In the genomic region with DNA sequence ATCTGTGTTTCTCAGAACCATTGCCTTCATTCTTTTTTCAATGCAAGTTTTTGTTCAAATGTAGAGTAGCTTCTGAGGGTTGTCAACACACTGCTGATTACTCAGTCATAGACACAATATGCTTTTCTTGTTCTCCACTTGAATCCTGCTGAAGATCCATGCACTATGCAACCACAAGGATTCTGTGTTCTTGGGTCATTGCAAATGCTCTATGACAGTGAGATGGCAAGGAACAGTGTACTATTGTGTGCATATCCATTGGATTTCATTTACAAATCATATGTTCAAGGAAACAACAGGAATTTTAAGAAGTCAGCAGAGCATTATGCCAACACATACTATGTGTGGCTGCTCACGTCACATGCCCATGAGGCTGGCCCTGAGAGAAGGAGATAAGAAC, we compare ENCODE assay signal across 13 cellular contexts.
DNase-seq lines count a peak whose midpoint lies in the region; TF ChIP-seq lines count a peak whose summit lies in the region.
"Had no signal": no experiment of that assay in that cellular context is flagged by ENCODE, and none has a peak within 500 bp of the region (broad histone marks: within the 10 kb centered on the region; RNA-seq: fewer than 3 reads in every experiment).

No MANE protein-coding gene starts in this region.

- H3K4me3 ChIP-seq in spleen, result no peak overlapping the region

- WGBS in spleen, 5 donors, result 70 to 85% (median 80%) methylated on average over 1 of the region's 1 CpG

- H3K27me3 ChIP-seq in spleen (replicated peaks in 1 of 7), result no peaks in the 10 kb centered on the region

- no peaks in the 10 kb centered on the region for H3K4me1 ChIP-seq in spleen
- H3K4me1 ChIP-seq: Caco-2 had no signal

- H3K4me1 Mint-ChIP-seq in activated naive CD8-positive, alpha-beta T cell treated with anti-CD3 and anti-CD28 coated beads for 36 hours, result no peaks in the 10 kb centered on the region
- H3K4me1 Mint-ChIP-seq in progenitor cell of endocrine pancreas (ENCODE audit: low read depth), result peaks cover 6% of the 10 kb centered on the region
- H3K4me1 Mint-ChIP-seq: CD4-positive, alpha-beta memory T cell had no signal

- no peaks in the 10 kb centered on the region for H3K36me3 Mint-ChIP-seq in activated naive CD8-positive, alpha-beta T cell treated with anti-CD3 and anti-CD28 coated beads for 36 hours
- H3K36me3 Mint-ChIP-seq in progenitor cell of endocrine pancreas (ENCODE audit: insufficient read depth), result no peaks in the 10 kb centered on the region
- H3K36me3 Mint-ChIP-seq: CD4-positive, alpha-beta memory T cell had no signal

- TF ChIP-seq POLR2A in spleen (IDR thresholded peaks at IDR 0.05), result no peak

- H3K9me3 ChIP-seq in spleen, result no peaks in the 10 kb centered on the region
- H3K9me3 ChIP-seq: Caco-2 had no signal

- no peaks in the 10 kb centered on the region for H3K36me3 ChIP-seq in spleen

- peak overlapping the region in 6 of 8 donors; percentile 12 to 57 (median 22) for H3K27ac ChIP-seq in spleen

- H3K27ac Mint-ChIP-seq in activated naive CD8-positive, alpha-beta T cell treated with anti-CD3 and anti-CD28 coated beads for 36 hours, result no peak overlapping the region
- no peak overlapping the region for H3K27ac Mint-ChIP-seq in progenitor cell of endocrine pancreas
- H3K27ac Mint-ChIP-seq: CD4-positive, alpha-beta memory T cell had no signal

- H3K27me3 Mint-ChIP-seq in activated naive CD8-positive, alpha-beta T cell treated with anti-CD3 and anti-CD28 coated beads for 36 hours, result no peaks in the 10 kb centered on the region
- peaks cover 6% of the 10 kb centered on the region for H3K27me3 Mint-ChIP-seq in progenitor cell of endocrine pancreas
- H3K27me3 Mint-ChIP-seq: CD4-positive, alpha-beta memory T cell had no signal

- no peak overlapping the region for H3K4me3 Mint-ChIP-seq in activated naive CD8-positive, alpha-beta T cell treated with anti-CD3 and anti-CD28 coated beads for 36 hours
- no peak overlapping the region for H3K4me3 Mint-ChIP-seq in progenitor cell of endocrine pancreas (ENCODE audit: low read depth)
- H3K4me3 Mint-ChIP-seq: CD4-positive, alpha-beta memory T cell had no signal

- H3K9me3 Mint-ChIP-seq in activated naive CD8-positive, alpha-beta T cell treated with anti-CD3 and anti-CD28 coated beads for 36 hours, result peaks cover 2% of the 10 kb centered on the region
- H3K9me3 Mint-ChIP-seq in progenitor cell of endocrine pancreas (ENCODE audit: low read depth), result no peaks in the 10 kb centered on the region

- intact Hi-C loops in spleen (cut with DNase I; ENCODE audit: low total_unique reads), result no loop called here

- DNase-seq in OCI-M1 (lab: John Stamatoyannopoulos, UW), result peak; percentile 30
- peak; percentile 100 for DNase-seq in foreskin melanocyte
- peak; percentile 30 for DNase-seq in spleen
- DNase-seq in activated naive CD8-positive, alpha-beta T cell treated with anti-CD3 and anti-CD28 coated beads for 36 hours, result no peak
- no peak for DNase-seq in HCEC 1CT
- DNase-seq in progenitor cell of endocrine pancreas (ENCODE audit: low spot score, unreplicated experiment), result no peak
- DNase-seq: C1 segment of cervical spinal cord; Caco-2; CD4-positive, alpha-beta memory T cell; DMS153; DND-41; GOT3; H7 had no signal

- TF ChIP-seq CTCF in spleen (IDR thresholded peaks at IDR 0.05 in 8 of 11, conservative IDR thresholded peaks at IDR 0.05 in 3 of 11) (no peak), progenitor cell of endocrine pancreas (IDR thresholded peaks at IDR 0.05; ENCODE audit: unreplicated experiment) (no peak)

Comparison
In these comparisons a context has a peak if more than half of its experiments do, and no peak if none do; other contexts are left out.
1. DNase-seq: peak in OCI-M1 (single experiment), foreskin melanocyte (single experiment) and spleen (single experiment); none in activated naive CD8-positive, alpha-beta T cell treated with anti-CD3 and anti-CD28 coated beads for 36 hours (single experiment), HCEC 1CT (single experiment) and progenitor cell of endocrine pancreas (single experiment).